8 cellular contexts compared by ENCODE assay signal in the genomic region with DNA sequence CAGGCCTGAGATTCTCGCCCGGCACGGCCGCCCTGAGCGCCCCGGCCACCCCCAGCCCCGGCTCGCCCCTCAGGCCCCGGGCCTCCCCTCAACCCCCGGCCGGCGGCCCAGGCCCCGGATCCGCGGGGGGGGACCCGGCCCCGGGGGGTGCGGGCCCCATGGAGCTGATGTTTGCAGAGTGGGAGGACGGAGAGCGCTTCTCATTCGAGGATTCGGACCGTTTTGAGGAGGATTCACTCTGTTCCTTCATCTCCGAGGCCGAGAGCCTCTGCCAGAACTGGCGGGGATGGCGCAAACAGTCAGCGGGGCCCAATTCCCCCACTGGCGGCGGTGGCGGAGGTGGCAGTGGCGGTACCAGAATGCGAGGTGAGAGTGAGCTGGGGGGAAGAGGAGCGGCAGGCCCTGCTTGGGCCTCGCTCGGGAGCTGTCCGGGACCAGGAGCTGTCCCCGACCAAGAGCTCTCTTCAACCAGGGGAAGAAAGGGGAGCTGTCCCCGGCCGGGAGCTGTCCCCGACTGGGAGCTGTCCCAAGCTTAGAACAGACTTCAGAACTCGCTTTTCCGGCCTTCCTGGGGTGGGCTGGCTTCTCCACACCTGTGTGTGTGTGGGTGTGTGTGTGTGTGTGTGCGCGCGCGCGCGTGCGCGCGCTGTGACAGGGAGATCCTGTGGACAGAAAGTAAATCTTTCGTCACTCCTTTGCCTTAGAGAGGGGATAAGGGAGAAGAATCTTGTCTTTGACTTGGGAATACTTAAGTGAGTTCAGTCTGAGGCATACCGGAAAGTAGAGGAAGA. TPM values are rescaled to one million over a fixed set of nuclear protein-coding genes. Genes with fewer than 3 reads are reported as not detected.
A peak's percentile ranks its signal among the peaks of the same experiment; 100 is the strongest.
DNase-seq lines count a peak whose midpoint lies in the region; ATAC-seq and TF ChIP-seq lines count a peak whose summit lies in the region.

No MANE protein-coding gene starts in this region.

- H3K79me2 ChIP-seq in KMS-11 (ENCODE audit: insufficient read depth, low read depth) = peaks cover 40% of the 10 kb centered on the region; the same call in 1 of the 2 replicates

- H3K27me3 Mint-ChIP-seq in Caco-2 (ENCODE audit: insufficient read depth, unreplicated experiment) = no peaks in the 10 kb centered on the region
- no peaks in the 10 kb centered on the region for H3K27me3 Mint-ChIP-seq in activated CD8-positive, alpha-beta T cell treated with anti-CD3 and anti-CD28 coated beads for 36 hours
- no peaks in the 10 kb centered on the region for H3K27me3 Mint-ChIP-seq in naive thymus-derived CD4-positive, alpha-beta T cell

- no peaks in the 10 kb centered on the region for H3K27me3 ChIP-seq in Caco-2 (replicated peaks; ENCODE audit: control insufficient read depth, insufficient read depth, low read length)
- no peaks in the 10 kb centered on the region for H3K27me3 ChIP-seq in KMS-11 (ENCODE audit: insufficient read depth, low read depth)
- H3K27me3 ChIP-seq in naive thymus-derived CD4-positive, alpha-beta T cell (ENCODE audit: control insufficient read depth in 2 of 2, insufficient read depth in 2 of 2, low read length in 2 of 2) = no peaks in the 10 kb centered on the region
- H3K27me3 ChIP-seq in uterus = no peaks in the 10 kb centered on the region

- CTCF ChIA-PET in Caco-2 (lab: Charles Lee) = interaction anchor here (0.7 to 1.4 kb wide), 2 partner anchors 13 to 23 kb away, joined by 3 to 7 read pairs; a partner anchor contains a TSS
- CTCF ChIA-PET in activated CD8-positive, alpha-beta T cell treated with anti-CD3 and anti-CD28 coated beads for 36 hours (lab: Charles Lee) = interaction anchor here (1.1 to 2.0 kb wide), 6 partner anchors 9 to 64 kb away, joined by 3 to 5 read pairs (median 4); a partner anchor contains a TSS
- CTCF ChIA-PET in naive thymus-derived CD4-positive, alpha-beta T cell (lab: Charles Lee) = interaction anchor here (0.6 to 1.6 kb wide), 3 partner anchors 14 to 94 kb away, joined by 5 to 6 read pairs (median 6); a partner anchor contains a TSS

- H3K4me1 ChIP-seq in Caco-2 (no peaks in the 10 kb centered on the region; the same call in 1 of the 2 replicates), KMS-11 (ENCODE audit: low read depth, poor library complexity, severe bottlenecking) (peaks cover 35% of the 10 kb centered on the region), uterus (no peaks in the 10 kb centered on the region)
- peaks cover 30 to 40% of the 10 kb centered on the region in 2 donors for H3K4me1 ChIP-seq in naive thymus-derived CD4-positive, alpha-beta T cell (ENCODE audit: control insufficient read depth in 2 of 2, insufficient read depth in 2 of 2, low read length in 2 of 2)

- DNase-seq in Caco-2 (peak; percentile 65 to 66), epithelial cell of prostate (ENCODE audit: low read depth, low spot score) (peak; percentile 10), uterus (no peak), epidermal melanocyte (ENCODE audit: insufficient read length, low spot score) (no peak)
- DNase-seq in activated CD8-positive, alpha-beta T cell treated with anti-CD3 and anti-CD28 coated beads for 36 hours = peak; percentile 70
- DNase-seq in naive thymus-derived CD4-positive, alpha-beta T cell = peak; percentile 35 to 65 (median 56)

- intact Hi-C loops in Caco-2 (cut with micrococcal nuclease; ENCODE audit: unreplicated experiment) = loop anchor here (2.0 to 10.0 kb wide), 3 partner anchors 25 to 89 kb away; partner anchors contain the start of genes CAMK2G, NDST2 and SEC24C
- intact Hi-C loops in activated CD8-positive, alpha-beta T cell treated with anti-CD3 and anti-CD28 coated beads for 36 hours (cut with micrococcal nuclease) = no loop called here
- intact Hi-C loops in naive thymus-derived CD4-positive, alpha-beta T cell (cut with micrococcal nuclease) = loop anchor here (1.0 to 5.0 kb wide), 10 partner anchors 13 to 365 kb away; partner anchors contain the start of genes ADK (in 2 of the 2), NDST2 (in 2 of the 2), SEC24C (in 2 of the 2) and CAMK2G (in 1 of the 2)
- intact Hi-C loops in uterus (cut with DNase I; ENCODE audit: low total_unique reads) = no loop called here

- H3K9me3 Mint-ChIP-seq in Caco-2 (ENCODE audit: unreplicated experiment) = no peaks in the 10 kb centered on the region
- H3K9me3 Mint-ChIP-seq in activated CD8-positive, alpha-beta T cell treated with anti-CD3 and anti-CD28 coated beads for 36 hours = no peaks in the 10 kb centered on the region
- peaks cover 0 to 2% (median 0%) of the 10 kb centered on the region in 11 donors for H3K9me3 Mint-ChIP-seq in naive thymus-derived CD4-positive, alpha-beta T cell

- H4K20me1 ChIP-seq in KMS-11 (ENCODE audit: insufficient read depth) = no peaks in the 10 kb centered on the region

- peaks cover 6% of the 10 kb centered on the region for H3K4me1 Mint-ChIP-seq in Caco-2 (ENCODE audit: low read depth, unreplicated experiment)
- H3K4me1 Mint-ChIP-seq in activated CD8-positive, alpha-beta T cell treated with anti-CD3 and anti-CD28 coated beads for 36 hours (ENCODE audit: low read depth) = peaks cover 32% of the 10 kb centered on the region
- H3K4me1 Mint-ChIP-seq in naive thymus-derived CD4-positive, alpha-beta T cell = peaks cover 21 to 60% (median 47%) of the 10 kb centered on the region in 7 donors

- peak overlapping the region; percentile 82 for H3K4me3 Mint-ChIP-seq in Caco-2 (ENCODE audit: unreplicated experiment)
- H3K4me3 Mint-ChIP-seq in activated CD8-positive, alpha-beta T cell treated with anti-CD3 and anti-CD28 coated beads for 36 hours = peak overlapping the region; percentile 84
- H3K4me3 Mint-ChIP-seq in naive thymus-derived CD4-positive, alpha-beta T cell = peak overlapping the region; percentile 97 to 100 (median 98)

- TF ChIP-seq CTCF in Caco-2 (IDR thresholded peaks at IDR 0.05; ENCODE audit: insufficient read depth in 1 of 2, low read depth in 1 of 2, low read length in 1 of 2, severe bottlenecking in 1 of 2, unreplicated experiment in 1 of 2) (peak in 1 of 2 experiments; percentile 33), KMS-11 (conservative IDR thresholded peaks at IDR 0.05; ENCODE audit: low read depth, low read length) (no peak), uterus (IDR thresholded peaks at IDR 0.05) (no peak)
- TF ChIP-seq CTCF in activated CD8-positive, alpha-beta T cell treated with anti-CD3 and anti-CD28 coated beads for 36 hours (IDR thresholded peaks at IDR 0.05) = no peak

- no TSS peak for BruUV-seq in Caco-2 (replicated peaks; lab: Mats Ljungman, UMichigan)

- H3K4me2 ChIP-seq in KMS-11 = peak overlapping the region; percentile 55

- H3K9me3 ChIP-seq in Caco-2 (no peaks in the 10 kb centered on the region), uterus (no peaks in the 10 kb centered on the region)
- H3K9me3 ChIP-seq in naive thymus-derived CD4-positive, alpha-beta T cell (ENCODE audit: control insufficient read depth in 2 of 3, low read length in 3 of 3) = no peaks in the 10 kb centered on the region

- no peak for TF ChIP-seq POLR2A in uterus (IDR thresholded peaks at IDR 0.05)

- POLR2A ChIA-PET in Caco-2 (lab: Charles Lee) = interaction anchor here (1.0 kb wide), 1 partner anchor 13 kb away, joined by 3 read pairs; no protein-coding TSS in a partner anchor
- POLR2A ChIA-PET in activated CD8-positive, alpha-beta T cell treated with anti-CD3 and anti-CD28 coated beads for 36 hours (lab: Charles Lee) = interaction anchor here (1.1 to 11.7 kb wide), 7 partner anchors 10 to 43 kb away, joined by 3 to 112 read pairs (median 13); a partner anchor contains a TSS
- POLR2A ChIA-PET in naive thymus-derived CD4-positive, alpha-beta T cell (lab: Charles Lee) = interaction anchor here (0.8 to 13.2 kb wide), 6 partner anchors 15 to 94 kb away, joined by 3 to 185 read pairs (median 4); partner anchors contain the start of gene NDST2

- peak overlapping the region; percentile 77 for H3K27ac Mint-ChIP-seq in Caco-2 (ENCODE audit: unreplicated experiment)
- peak overlapping the region; percentile 100 for H3K27ac Mint-ChIP-seq in activated CD8-positive, alpha-beta T cell treated with anti-CD3 and anti-CD28 coated beads for 36 hours
- H3K27ac Mint-ChIP-seq in naive thymus-derived CD4-positive, alpha-beta T cell = peak overlapping the region; percentile 95 to 99 (median 98)

- H2AFZ ChIP-seq in KMS-11 (ENCODE audit: low read depth) = peak overlapping the region; percentile 75; the same call in 1 of the 2 replicates

- no peaks in the 10 kb centered on the region; the same call in 1 of the 2 replicates for H3K36me3 ChIP-seq in Caco-2 (ENCODE audit: control insufficient read depth, insufficient read depth, low read length)
- no peaks in the 10 kb centered on the region for H3K36me3 ChIP-seq in KMS-11 (ENCODE audit: insufficient read depth)
- peaks cover 0 to 24% (median 17%) of the 10 kb centered on the region in 3 experiments for H3K36me3 ChIP-seq in naive thymus-derived CD4-positive, alpha-beta T cell (ENCODE audit: control insufficient read depth in 2 of 3, insufficient read depth in 3 of 3, low read length in 3 of 3)
- no peaks in the 10 kb centered on the region for H3K36me3 ChIP-seq in uterus

- H3K4me3 ChIP-seq in Caco-2 (ENCODE audit: low read depth, low read length) (peak overlapping the region; percentile 90), KMS-11 (IDR thresholded peaks at IDR 0.05; ENCODE audit: insufficient read depth, low read depth, low read length) (no peak overlapping the region), uterus (peak overlapping the region; percentile 56 to 95)
- H3K4me3 ChIP-seq in naive thymus-derived CD4-positive, alpha-beta T cell (ENCODE audit: low read length) = peak overlapping the region; percentile 91

- ATAC-seq in GM21515 (IDR thresholded peaks at IDR 0.05; ENCODE audit: unreplicated experiment) = peak; percentile 15
- ATAC-seq in activated CD8-positive, alpha-beta T cell treated with anti-CD3 and anti-CD28 coated beads for 36 hours = peak; percentile 6
- peak; percentile 16 for ATAC-seq in naive thymus-derived CD4-positive, alpha-beta T cell

- peaks cover 40% of the 10 kb centered on the region for H3K36me3 Mint-ChIP-seq in Caco-2 (ENCODE audit: insufficient read depth, unreplicated experiment)
- H3K36me3 Mint-ChIP-seq in activated CD8-positive, alpha-beta T cell treated with anti-CD3 and anti-CD28 coated beads for 36 hours (ENCODE audit: low read depth) = peaks cover 19% of the 10 kb centered on the region
- peaks cover 4 to 13% (median 10%) of the 10 kb centered on the region in 5 donors for H3K36me3 Mint-ChIP-seq in naive thymus-derived CD4-positive, alpha-beta T cell

- H3K27ac ChIP-seq in KMS-11 = no peak overlapping the region
- peak overlapping the region; percentile 90 for H3K27ac ChIP-seq in epithelial cell of prostate
- H3K27ac ChIP-seq in naive thymus-derived CD4-positive, alpha-beta T cell (ENCODE audit: low read depth, low read length) = peak overlapping the region; percentile 83
- H3K27ac ChIP-seq in uterus = peak overlapping the region; percentile 79 to 91

- H3K9ac ChIP-seq in KMS-11 = peak overlapping the region; percentile 12; the same call in 1 of the 2 replicates

RNA-seq across cellular contexts. Expression of gene ZSWIM8, which starts 0.5 kb away (rescaled TPM):
- total RNA-seq in Caco-2 (2022) (93.2 and 103 TPM in 2 replicates), uterus (100 to 1,000 TPM in 2 of 4 donors, 10 to 100 TPM in 2; 61.4 to 112 (median 91.1) TPM)
- 10 to 100 TPM; 30.0 to 41.0 TPM for total RNA-seq in activated CD8-positive, alpha-beta T cell treated with anti-CD3 and anti-CD28 coated beads for 36 hours
- 100 to 1,000 TPM in 1 of 5 experiments, 10 to 100 TPM in 4; 70.9 to 102 (median 83.2) TPM for total RNA-seq in naive thymus-derived CD4-positive, alpha-beta T cell
- 10 to 100 TPM in 1 of 2 donors, 1 to 10 TPM in 1; 9.9 to 27.9 TPM for polyA plus RNA-seq in naive thymus-derived CD4-positive, alpha-beta T cell

RNA-seq across cellular contexts. Expression of gene CHCHD1, which starts 4.1 kb away (rescaled TPM):
- total RNA-seq in Caco-2 (2022) (42.0 and 44.1 TPM in 2 replicates), uterus (10 to 100 TPM in 2 of 4 donors, 1 to 10 TPM in 2; 7.1 to 15.3 (median 11.0) TPM)
- 10 to 100 TPM; 28.9 to 33.0 TPM for total RNA-seq in activated CD8-positive, alpha-beta T cell treated with anti-CD3 and anti-CD28 coated beads for 36 hours
- 10 to 100 TPM in 3 of 5 experiments, 1 to 10 TPM in 2; 5.6 to 31.4 (median 14.9) TPM for total RNA-seq in naive thymus-derived CD4-positive, alpha-beta T cell
- 10 to 100 TPM; 40.5 to 49.6 TPM for polyA plus RNA-seq in naive thymus-derived CD4-positive, alpha-beta T cell

RNA-seq across cellular contexts. Expression of gene NDST2, which starts 25.5 kb away (rescaled TPM):
- total RNA-seq in Caco-2 (2022) (16.8 and 18.6 TPM in 2 replicates), uterus (10 to 100 TPM in 3 of 4 donors, 1 to 10 TPM in 1; 5.9 to 47.8 (median 14.1) TPM)
- 10 to 100 TPM; 51.1 to 53.5 TPM for total RNA-seq in activated CD8-positive, alpha-beta T cell treated with anti-CD3 and anti-CD28 coated beads for 36 hours
- total RNA-seq in naive thymus-derived CD4-positive, alpha-beta T cell = 100 to 1,000 TPM in 3 of 5 experiments, 10 to 100 TPM in 2; 74.2 to 117 (median 104) TPM
- polyA plus RNA-seq in naive thymus-derived CD4-positive, alpha-beta T cell = 10 to 100 TPM; 23.1 to 34.3 TPM

RNA-seq across cellular contexts. Expression of gene SEC24C, which starts 41.7 kb away (rescaled TPM):
- 91.0 and 91.2 TPM in 2 replicates for total RNA-seq in Caco-2 (2022)
- 10 to 100 TPM; 87.5 to 88.7 TPM for total RNA-seq in activated CD8-positive, alpha-beta T cell treated with anti-CD3 and anti-CD28 coated beads for 36 hours
- 100 to 1,000 TPM in 2 of 5 experiments, 10 to 100 TPM in 3; 68.7 to 122 (median 95.4) TPM for total RNA-seq in naive thymus-derived CD4-positive, alpha-beta T cell
- 10 to 100 TPM; 23.3 to 41.4 TPM for polyA plus RNA-seq in naive thymus-derived CD4-positive, alpha-beta T cell
- total RNA-seq in uterus = 10 to 100 TPM; 25.3 to 75.9 (median 40.1) TPM

Comparison
In these comparisons a context has a peak if more than half of its experiments do, and no peak if none do; other contexts are left out.
1. DNase-seq: peak in Caco-2 (2 of 2), activated CD8-positive, alpha-beta T cell treated with anti-CD3 and anti-CD28 coated beads for 36 hours (single experiment), epithelial cell of prostate (single experiment) and naive thymus-derived CD4-positive, alpha-beta T cell (9 of 9); none in uterus (0 of 2) and epidermal melanocyte (single experiment).
2. intact Hi-C loops: an anchor here in Caco-2 (2.0 to 10.0 kb wide) and naive thymus-derived CD4-positive, alpha-beta T cell (1.0 to 5.0 kb wide); none called in activated CD8-positive, alpha-beta T cell treated with anti-CD3 and anti-CD28 coated beads for 36 hours and uterus.
3. Peak in every context shown above with its lines, with median percentiles within 50 percentile points of each other: H3K27ac Mint-ChIP-seq, H3K4me3 Mint-ChIP-seq and ATAC-seq.